ENCODE assay signal across 23 cellular contexts in the genomic region with DNA sequence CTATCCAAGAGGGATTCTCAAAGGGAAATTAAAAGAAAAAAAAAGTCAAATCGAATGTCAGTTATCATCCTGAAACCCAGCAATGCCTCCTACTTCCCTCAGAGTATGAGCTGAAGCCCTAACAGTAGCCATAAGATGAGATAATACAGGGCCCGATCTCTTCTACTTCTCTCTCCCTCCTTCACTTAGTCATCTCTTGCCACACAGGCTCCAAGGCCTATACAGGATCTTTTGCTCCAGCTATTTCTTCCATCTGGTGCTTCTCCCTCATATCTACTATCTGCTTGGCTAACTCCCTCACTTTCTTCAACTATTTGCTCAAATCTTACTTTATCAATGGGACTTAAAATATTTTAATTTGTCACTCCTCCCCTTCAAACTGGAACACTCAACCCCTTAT.
"Had no signal": no experiment of that assay in that cellular context is flagged by ENCODE, and none has a peak within 500 bp of the region (broad histone marks: within the 10 kb centered on the region; RNA-seq: fewer than 3 reads in every experiment).

No MANE protein-coding gene starts in this region.

- ATAC-seq: activated CD8-positive, alpha-beta T cell treated with anti-CD3 and anti-CD28 coated beads, Interleukin-2, amount 10 ng/mL, durations not matched to agents 7 days and 5 days; activated naive CD8-positive, alpha-beta T cell treated with anti-CD3 and anti-CD28 coated beads, Interleukin-2, amount 50 U/mL, for 24 hours; heart left ventricle; left lung had no signal

- H3K4me3 Mint-ChIP-seq: activated CD4-positive, alpha-beta T cell treated with anti-CD3 and anti-CD28 coated beads, Interleukin-2, amount 10 ng/mL, durations not matched to agents 24 days and 14 days; activated CD8-positive, alpha-beta T cell treated with anti-CD3 and anti-CD28 coated beads, Interleukin-2, amount 10 ng/mL, durations not matched to agents 7 days and 5 days; activated naive CD4-positive, alpha-beta T cell treated with anti-CD3 and anti-CD28 coated beads for 36 hours; activated naive CD8-positive, alpha-beta T cell treated with anti-CD3 and anti-CD28 coated beads, Interleukin-2, amount 50 U/mL, for 24 hours; activated T-cell treated with anti-CD3 and anti-CD28 coated beads, Interleukin-2, amount 50 U/mL, for 24 hours; dendritic cell treated with granulocyte-macrophage colony-stimulating factor and Interleukin-4, amounts not matched to agents 40 ng/mL and 50 ng/mL, for 4 days; nephron; stimulated activated naive CD8-positive, alpha-beta T cell treated with anti-CD3 and anti-CD28 coated beads, Interleukin-15, Interleukin-2, amounts not matched to agents 100 ng/mL and 50 ng/mL, for 24 hours had no signal

- DNase-seq: activated CD4-positive, alpha-beta T cell treated with anti-CD3 and anti-CD28 coated beads, Interleukin-2, amount 10 ng/mL, durations not matched to agents 24 days and 14 days; activated CD8-positive, alpha-beta T cell treated with anti-CD3 and anti-CD28 coated beads, Interleukin-2, amount 10 ng/mL, durations not matched to agents 7 days and 5 days; activated naive CD4-positive, alpha-beta T cell treated with anti-CD3 and anti-CD28 coated beads for 36 hours; activated naive CD8-positive, alpha-beta T cell treated with anti-CD3 and anti-CD28 coated beads, Interleukin-2, amount 50 U/mL, for 24 hours; activated T-cell treated with anti-CD3 and anti-CD28 coated beads, Interleukin-2, amount 50 U/mL, for 24 hours; aorta; cerebellar nuclear complex; effector memory CD4-positive, alpha-beta T cell; esophagus squamous epithelium; heart left ventricle; left lung; midbrain; occipital lobe; retina; stimulated activated CD4-positive, alpha-beta T cell treated with anti-CD3 and anti-CD28 coated beads, Interleukin-12 subunit alpha, Interleukin-12 subunit beta, amount 100 ng/mL, for 4 hours; stimulated activated CD4-positive, alpha-beta T cell treated with anti-CD3 and anti-CD28 coated beads, Interleukin-1b, Interleukin-23, amount 100 ng/mL, for 48 hours; stimulated activated CD8-positive, alpha-beta memory T cell treated with anti-CD3 and anti-CD28 coated beads, Interleukin-4, amount 100 ng/mL, for 48 hours; SW 1271; T-helper 2 cell had no signal

- H3K4me3 ChIP-seq: esophagus squamous epithelium, heart left ventricle, left lung, tibial nerve had no signal

- H3K9me3 Mint-ChIP-seq: activated CD4-positive, alpha-beta T cell treated with anti-CD3 and anti-CD28 coated beads, Interleukin-2, amount 10 ng/mL, durations not matched to agents 24 days and 14 days; activated naive CD4-positive, alpha-beta T cell treated with anti-CD3 and anti-CD28 coated beads for 36 hours; activated naive CD8-positive, alpha-beta T cell treated with anti-CD3 and anti-CD28 coated beads, Interleukin-2, amount 50 U/mL, for 24 hours; activated T-cell treated with anti-CD3 and anti-CD28 coated beads, Interleukin-2, amount 50 U/mL, for 24 hours; dendritic cell treated with granulocyte-macrophage colony-stimulating factor and Interleukin-4, amounts not matched to agents 40 ng/mL and 50 ng/mL, for 4 days; nephron; stimulated activated naive CD8-positive, alpha-beta T cell treated with anti-CD3 and anti-CD28 coated beads, Interleukin-15, Interleukin-2, amounts not matched to agents 100 ng/mL and 50 ng/mL, for 24 hours had no signal

- H3K4me1 Mint-ChIP-seq: activated CD4-positive, alpha-beta T cell treated with anti-CD3 and anti-CD28 coated beads, Interleukin-2, amount 10 ng/mL, durations not matched to agents 24 days and 14 days; activated naive CD8-positive, alpha-beta T cell treated with anti-CD3 and anti-CD28 coated beads, Interleukin-2, amount 50 U/mL, for 24 hours; nephron had no signal

- H3K27me3 Mint-ChIP-seq: activated CD4-positive, alpha-beta T cell treated with anti-CD3 and anti-CD28 coated beads, Interleukin-2, amount 10 ng/mL, durations not matched to agents 24 days and 14 days; activated naive CD8-positive, alpha-beta T cell treated with anti-CD3 and anti-CD28 coated beads, Interleukin-2, amount 50 U/mL, for 24 hours; activated T-cell treated with anti-CD3 and anti-CD28 coated beads, Interleukin-2, amount 50 U/mL, for 24 hours; dendritic cell treated with granulocyte-macrophage colony-stimulating factor and Interleukin-4, amounts not matched to agents 40 ng/mL and 50 ng/mL, for 4 days; stimulated activated naive CD8-positive, alpha-beta T cell treated with anti-CD3 and anti-CD28 coated beads, Interleukin-15, Interleukin-2, amounts not matched to agents 100 ng/mL and 50 ng/mL, for 24 hours had no signal

- H3K27ac Mint-ChIP-seq: activated CD4-positive, alpha-beta T cell treated with anti-CD3 and anti-CD28 coated beads, Interleukin-2, amount 10 ng/mL, durations not matched to agents 24 days and 14 days; activated CD8-positive, alpha-beta T cell treated with anti-CD3 and anti-CD28 coated beads, Interleukin-2, amount 10 ng/mL, durations not matched to agents 7 days and 5 days; activated naive CD4-positive, alpha-beta T cell treated with anti-CD3 and anti-CD28 coated beads for 36 hours; activated naive CD8-positive, alpha-beta T cell treated with anti-CD3 and anti-CD28 coated beads, Interleukin-2, amount 50 U/mL, for 24 hours; activated T-cell treated with anti-CD3 and anti-CD28 coated beads, Interleukin-2, amount 50 U/mL, for 24 hours; dendritic cell treated with granulocyte-macrophage colony-stimulating factor and Interleukin-4, amounts not matched to agents 40 ng/mL and 50 ng/mL, for 4 days; nephron; stimulated activated naive CD8-positive, alpha-beta T cell treated with anti-CD3 and anti-CD28 coated beads, Interleukin-15, Interleukin-2, amounts not matched to agents 100 ng/mL and 50 ng/mL, for 24 hours had no signal
